Comparison of ENCODE assay signal across 21 cellular contexts in genomic region chr13:63864171-63864902, GRCh38.
A peak's percentile ranks its signal among the peaks of the same experiment; 100 is the strongest.
DNase-seq lines count a peak whose midpoint lies in the region.
"Had no signal": no experiment of that assay in that cellular context is flagged by ENCODE, and none has a peak within 500 bp of the region (broad histone marks: within the 10 kb centered on the region; RNA-seq: fewer than 3 reads in every experiment).

No MANE protein-coding gene starts in this region.

- peak; percentile 14 for DNase-seq in HS-27A (ENCODE audit: low read depth)
- DNase-seq in NCI-H226 = peak; percentile 44
- DNase-seq in astrocyte of the hippocampus (ENCODE audit: low read depth, low spot score) = peak; percentile 2
- peak; percentile 6 for DNase-seq in renal cortical epithelial cell (ENCODE audit: low read depth)
- no peak for DNase-seq in globus pallidus (ENCODE audit: low spot score)
- no peak for DNase-seq in NCI-H345 (lab: John Stamatoyannopoulos, UW)
- no peak for DNase-seq in NCI-H748 treated with DMSO at 0.1 percent for 48 hours (lab: John Stamatoyannopoulos, UW)
- DNase-seq: activated CD4-positive, alpha-beta T cell treated with anti-CD3 and anti-CD28 coated beads, Interleukin-2, amount 10 ng/mL, durations not matched to agents 24 days and 14 days; AML-193; DMS53; effector CD8-positive, alpha-beta T cell; erythroblast; GOT3; NCI-H146; NCI-H2171; NCI-H69; posterior cingulate gyrus; SHP77 treated with DMSO at 0.1 percent for 48 hours; stimulated activated CD4-positive, alpha-beta T cell treated with anti-CD3 and anti-CD28 coated beads, Interleukin-1b, Interleukin-23, amount 100 ng/mL, for 48 hours; stimulated activated naive B cell treated with anti-CD40 and anti-IgM and Interleukin-4, amounts not matched to agents 10 μg/mL and 1 μg/mL and 100 μg/mL, for 72 hours; testis had no signal

Comparison
In these comparisons a context has a peak if more than half of its experiments do, and no peak if none do; other contexts are left out.
1. DNase-seq: peak in HS-27A (single experiment), NCI-H226 (single experiment), astrocyte of the hippocampus (single experiment) and renal cortical epithelial cell (single experiment); none in globus pallidus (single experiment), NCI-H345 (single experiment) and NCI-H748 treated with DMSO at 0.1 percent for 48 hours (single experiment).